Comparison of ENCODE assay signal across 14 cellular contexts in the genomic region with DNA sequence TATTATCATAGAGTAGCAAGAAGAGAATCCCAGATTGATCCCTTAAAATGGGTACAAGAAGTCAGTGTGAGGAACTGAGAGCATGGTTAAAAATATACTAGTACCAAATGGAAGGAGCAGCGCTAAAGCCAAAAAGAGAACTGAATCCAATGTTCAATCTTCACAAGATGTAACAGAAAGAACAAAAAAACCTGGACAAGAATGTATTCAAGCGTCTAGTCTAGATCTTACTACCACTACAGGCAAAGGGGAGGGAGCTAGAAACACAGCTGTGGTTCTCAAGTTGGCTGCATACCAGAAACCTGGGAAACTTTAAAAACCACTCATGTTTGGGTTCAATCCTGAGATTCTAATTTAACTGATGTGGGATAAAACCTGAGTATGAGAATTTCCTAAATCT. TPM values are rescaled to one million over a fixed set of nuclear protein-coding genes. Genes with fewer than 3 reads are reported as not detected.
DNase-seq lines count a peak whose midpoint lies in the region; ATAC-seq and TF ChIP-seq lines count a peak whose summit lies in the region.
"Had no signal": no experiment of that assay in that cellular context is flagged by ENCODE, and none has a peak within 500 bp of the region (broad histone marks: within the 10 kb centered on the region; RNA-seq: fewer than 3 reads in every experiment).

No MANE protein-coding gene starts in this region.

- H3K9me3 ChIP-seq in BLaER1 treated with 17β-estradiol and CSF1 and Interleukin-3, amounts not matched to agents 10 nM and 100 nM (replicated peaks in 1 of 11) = peaks cover 0 to 35% (median 18%) of the 10 kb centered on the region in 11 experiments; a peak in 18 of 22 replicates
- H3K9me3 ChIP-seq: ovary had no signal

- TF ChIP-seq CTCF in astrocyte of the spinal cord (IDR thresholded peaks at IDR 0.05; ENCODE audit: low read depth, low read length) (no peak), glutamatergic neuron (IDR thresholded peaks at IDR 0.05; ENCODE audit: partially characterized antibody, unreplicated experiment) (no peak)

- peaks cover 29 to 42% (median 35%) of the 10 kb centered on the region in 10 experiments for H3K4me1 ChIP-seq in BLaER1 treated with 17β-estradiol and CSF1 and Interleukin-3, amounts not matched to agents 10 nM and 100 nM

- H3K9me3 Mint-ChIP-seq in effector memory CD8-positive, alpha-beta T cell = no peaks in the 10 kb centered on the region
- no peaks in the 10 kb centered on the region for H3K9me3 Mint-ChIP-seq in glutamatergic neuron (ENCODE audit: unreplicated experiment)
- H3K9me3 Mint-ChIP-seq in activated CD8-positive, alpha-beta T cell treated with anti-CD3 and anti-CD28 coated beads, Interleukin-2, amount 10 ng/mL, durations not matched to agents 7 days and 5 days (ENCODE audit: insufficient read depth) = no peaks in the 10 kb centered on the region
- H3K9me3 Mint-ChIP-seq: type B pancreatic cell had no signal

- peak; percentile 54 for DNase-seq in astrocyte of the spinal cord (ENCODE audit: low read depth, low spot score)
- no peak for DNase-seq in effector memory CD8-positive, alpha-beta T cell
- no peak for DNase-seq in glutamatergic neuron
- DNase-seq in activated CD8-positive, alpha-beta T cell treated with anti-CD3 and anti-CD28 coated beads, Interleukin-2, amount 10 ng/mL, durations not matched to agents 7 days and 5 days = no peak
- DNase-seq: aorta, erythroblast, MM.1S, NCI-H748 treated with DMSO at 0.1 percent for 48 hours, ovary had no signal

- peak overlapping the region in 3 of 10 experiments; percentile 6 to 11 (median 10); a peak in 3 of 20 replicates for H3K4me3 ChIP-seq in BLaER1 treated with 17β-estradiol and CSF1 and Interleukin-3, amounts not matched to agents 10 nM and 100 nM
- no peak overlapping the region for H3K4me3 ChIP-seq in astrocyte of the spinal cord (ENCODE audit: low read depth, low read length)
- H3K4me3 ChIP-seq: ovary had no signal

- peaks cover 10 to 29% of the 10 kb centered on the region in 2 donors for H3K4me1 Mint-ChIP-seq in effector memory CD8-positive, alpha-beta T cell (ENCODE audit: low read depth in 2 of 2)
- no peaks in the 10 kb centered on the region for H3K4me1 Mint-ChIP-seq in glutamatergic neuron (ENCODE audit: low read depth, unreplicated experiment)
- peaks cover 4% of the 10 kb centered on the region for H3K4me1 Mint-ChIP-seq in activated CD8-positive, alpha-beta T cell treated with anti-CD3 and anti-CD28 coated beads, Interleukin-2, amount 10 ng/mL, durations not matched to agents 7 days and 5 days (ENCODE audit: low read depth)

- peaks cover 10% of the 10 kb centered on the region for H3K36me3 Mint-ChIP-seq in effector memory CD8-positive, alpha-beta T cell (ENCODE audit: insufficient read depth)
- H3K36me3 Mint-ChIP-seq in glutamatergic neuron (ENCODE audit: unreplicated experiment) = no peaks in the 10 kb centered on the region
- peaks cover 28% of the 10 kb centered on the region for H3K36me3 Mint-ChIP-seq in activated CD8-positive, alpha-beta T cell treated with anti-CD3 and anti-CD28 coated beads, Interleukin-2, amount 10 ng/mL, durations not matched to agents 7 days and 5 days (ENCODE audit: low read depth)

- CTCF ChIA-PET in activated CD8-positive, alpha-beta T cell treated with anti-CD3 and anti-CD28 coated beads, Interleukin-2, amount 10 ng/mL, durations not matched to agents 7 days and 5 days (lab: Charles Lee) = no interaction called here

- H3K27me3 Mint-ChIP-seq in effector memory CD8-positive, alpha-beta T cell = no peaks in the 10 kb centered on the region
- no peaks in the 10 kb centered on the region for H3K27me3 Mint-ChIP-seq in glutamatergic neuron (ENCODE audit: unreplicated experiment)
- H3K27me3 Mint-ChIP-seq in activated CD8-positive, alpha-beta T cell treated with anti-CD3 and anti-CD28 coated beads, Interleukin-2, amount 10 ng/mL, durations not matched to agents 7 days and 5 days (ENCODE audit: low read depth) = no peaks in the 10 kb centered on the region
- H3K27me3 Mint-ChIP-seq: type B pancreatic cell had no signal

- H3K4me3 Mint-ChIP-seq in effector memory CD8-positive, alpha-beta T cell = no peak overlapping the region
- H3K4me3 Mint-ChIP-seq in glutamatergic neuron (ENCODE audit: unreplicated experiment) = no peak overlapping the region
- no peak overlapping the region for H3K4me3 Mint-ChIP-seq in activated CD8-positive, alpha-beta T cell treated with anti-CD3 and anti-CD28 coated beads, Interleukin-2, amount 10 ng/mL, durations not matched to agents 7 days and 5 days
- H3K4me3 Mint-ChIP-seq: type B pancreatic cell had no signal

- H3K27ac Mint-ChIP-seq in effector memory CD8-positive, alpha-beta T cell = no peak overlapping the region
- no peak overlapping the region for H3K27ac Mint-ChIP-seq in glutamatergic neuron (ENCODE audit: unreplicated experiment)
- H3K27ac Mint-ChIP-seq in activated CD8-positive, alpha-beta T cell treated with anti-CD3 and anti-CD28 coated beads, Interleukin-2, amount 10 ng/mL, durations not matched to agents 7 days and 5 days = no peak overlapping the region
- H3K27ac Mint-ChIP-seq: type B pancreatic cell had no signal

- H3K9ac ChIP-seq in BLaER1 treated with 17β-estradiol and CSF1 and Interleukin-3, amounts not matched to agents 10 nM and 100 nM = peak overlapping the region in 8 of 11 experiments; percentile 3 to 66 (median 47); a peak in 11 of 22 replicates

- H3K36me3 ChIP-seq in BLaER1 treated with 17β-estradiol and CSF1 and Interleukin-3, amounts not matched to agents 10 nM and 100 nM = peaks cover 51 to 80% (median 64%) of the 10 kb centered on the region in 11 experiments
- H3K36me3 ChIP-seq: ovary had no signal

- ATAC-seq in GM19395 (IDR thresholded peaks at IDR 0.05; ENCODE audit: unreplicated experiment) (peak; percentile 63), HG03175 (IDR thresholded peaks at IDR 0.05; ENCODE audit: unreplicated experiment) (peak; percentile 70), GM21381 (IDR thresholded peaks at IDR 0.05; ENCODE audit: unreplicated experiment) (no peak)
- ATAC-seq in effector memory CD8-positive, alpha-beta T cell (replicated peaks) = no peak
- no peak for ATAC-seq in activated CD8-positive, alpha-beta T cell treated with anti-CD3 and anti-CD28 coated beads, Interleukin-2, amount 10 ng/mL, durations not matched to agents 7 days and 5 days

- POLR2A ChIA-PET in activated CD8-positive, alpha-beta T cell treated with anti-CD3 and anti-CD28 coated beads, Interleukin-2, amount 10 ng/mL, durations not matched to agents 7 days and 5 days (lab: Charles Lee) = no interaction called here

- H3K27ac ChIP-seq in BLaER1 treated with 17β-estradiol and CSF1 and Interleukin-3, amounts not matched to agents 10 nM and 100 nM = peak overlapping the region in 9 of 11 experiments; percentile 42 to 83 (median 72); a peak in 18 of 22 replicates
- H3K27ac ChIP-seq: ovary had no signal

- in situ Hi-C loops in astrocyte of the spinal cord (cut with HindIII; ENCODE audit: low sequenced_read_pairs) = no loop called here

- H3K4me2 ChIP-seq in BLaER1 treated with 17β-estradiol and CSF1 and Interleukin-3, amounts not matched to agents 10 nM and 100 nM = peak overlapping the region; percentile 67 to 84 (median 74)

- H3K27me3 ChIP-seq in BLaER1 treated with 17β-estradiol and CSF1 and Interleukin-3, amounts not matched to agents 10 nM and 100 nM = no peaks in the 10 kb centered on the region
- H3K27me3 ChIP-seq: ovary had no signal

- H4K20me1 ChIP-seq in BLaER1 treated with 17β-estradiol and CSF1 and Interleukin-3, amounts not matched to agents 10 nM and 100 nM = peaks cover 0 to 24% (median 4%) of the 10 kb centered on the region in 11 experiments; a peak in 6 of 22 replicates

RNA-seq across cellular contexts. Expression of a gene that starts 57.5 kb away (rescaled TPM):
- total RNA-seq in glutamatergic neuron (ENCODE audit: unreplicated experiment) = 24.5 TPM
- total RNA-seq in activated CD8-positive, alpha-beta T cell treated with anti-CD3 and anti-CD28 coated beads, Interleukin-2, amount 10 ng/mL, durations not matched to agents 7 days and 5 days = 10 to 100 TPM; 25.7 to 26.0 TPM

RNA-seq across cellular contexts. Expression of a gene that starts 57.5 kb away (rescaled TPM):
- total RNA-seq in glutamatergic neuron (ENCODE audit: unreplicated experiment) = 2.4 TPM
- total RNA-seq in activated CD8-positive, alpha-beta T cell treated with anti-CD3 and anti-CD28 coated beads, Interleukin-2, amount 10 ng/mL, durations not matched to agents 7 days and 5 days = under 1 TPM; 0.34 to 0.76 TPM

Comparison
In these comparisons a context has a peak if more than half of its experiments do, and no peak if none do; other contexts are left out.
1. ATAC-seq: peak in GM19395 (single experiment) and HG03175 (single experiment); none in effector memory CD8-positive, alpha-beta T cell (single experiment), activated CD8-positive, alpha-beta T cell treated with anti-CD3 and anti-CD28 coated beads, Interleukin-2, amount 10 ng/mL, durations not matched to agents 7 days and 5 days (single experiment) and GM21381 (single experiment).